8 cellular contexts compared by ENCODE assay signal in the genomic region with DNA sequence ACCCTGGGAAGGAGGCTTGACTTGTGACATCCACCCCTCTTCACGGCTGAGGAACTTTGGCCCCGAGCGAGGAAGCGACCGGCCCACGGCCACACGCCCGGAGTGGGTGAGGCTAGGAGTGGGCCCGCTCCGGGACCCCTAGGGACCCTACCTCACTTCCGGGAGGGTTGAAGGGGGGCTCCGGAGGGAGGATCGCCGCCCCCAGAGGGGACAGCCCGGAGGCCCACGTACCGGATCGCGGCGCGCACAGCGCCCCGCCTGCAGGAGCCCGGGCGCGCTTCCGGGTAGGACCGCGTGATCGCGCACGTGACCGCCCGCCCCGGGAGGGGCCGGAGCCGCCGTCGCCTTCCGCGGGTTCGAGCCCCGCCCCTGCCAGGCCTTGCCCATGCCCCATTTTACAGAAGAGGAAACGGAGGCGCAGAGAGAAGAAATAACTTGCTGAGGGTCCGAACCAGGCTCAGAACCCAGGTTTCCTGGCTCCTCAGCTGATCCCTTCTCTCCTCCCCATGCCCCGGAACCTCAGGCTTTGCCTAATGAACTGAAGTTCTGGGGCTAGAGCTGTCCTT. TPM values are rescaled to one million over a fixed set of nuclear protein-coding genes. Genes with fewer than 3 reads are reported as not detected.
DNase-seq lines count a peak whose midpoint lies in the region; ATAC-seq lines count a peak whose summit lies in the region.

A gene (minus strand): TSS at position 280 of the 566 bp plus-strand sequence. CDS start 3,695 bp downstream, outside the sequence.

- H3K27ac ChIP-seq in mesodermal cell (ENCODE audit: low read depth, low read length, severe bottlenecking), result peak within 1 kb of the TSS; percentile 59

- WGBS in mesodermal cell (ENCODE audit: insufficient coverage in 2 of 2), 2 experiments, result 2 to 4% methylated on average over 28 to 37 of the region's 47 CpGs

- peak within 1 kb of the TSS; percentile 44 for H3K4me3 ChIP-seq in endocrine pancreas (ENCODE audit: control insufficient read depth, insufficient read depth, low read length)
- peak within 1 kb of the TSS; percentile 68 for H3K4me3 ChIP-seq in mesodermal cell (ENCODE audit: extremely low read depth, insufficient read depth, low read length, poor library complexity, severe bottlenecking)

- peaks cover 4% of the 10 kb centered on the region for H3K4me1 ChIP-seq in endocrine pancreas (ENCODE audit: control insufficient read depth, insufficient read depth, low read length)
- H3K4me1 ChIP-seq in mesodermal cell (ENCODE audit: control insufficient read depth, insufficient read depth, low read length, poor library complexity, severe bottlenecking), result no peaks in the 10 kb centered on the region

- CTCF ChIA-PET in activated CD8-positive, alpha-beta memory T cell treated with anti-CD3 and anti-CD28 coated beads for 36 hours (lab: Charles Lee), result interaction anchor here (1.9 kb wide), 1 partner anchor 20 kb away, joined by 9 read pairs; no protein-coding TSS in a partner anchor

- peak; percentile 69 for ATAC-seq in GM18520 (IDR thresholded peaks at IDR 0.05; ENCODE audit: unreplicated experiment)
- ATAC-seq in HG03045 (IDR thresholded peaks at IDR 0.05; ENCODE audit: unreplicated experiment), result peak; percentile 93

- in situ Hi-C loops in ACHN (cut with HindIII; ENCODE audit: low pct_ligation_motif_present, low pct_unique_long_range_greater_than_20kb, low sequenced_read_pairs), result no loop called here

- POLR2A ChIA-PET in activated CD8-positive, alpha-beta memory T cell treated with anti-CD3 and anti-CD28 coated beads for 36 hours (lab: Charles Lee), result no interaction called here

- H3K9me3 ChIP-seq in endocrine pancreas (ENCODE audit: control insufficient read depth, low read length), result no peaks in the 10 kb centered on the region
- H3K9me3 ChIP-seq in mesodermal cell (ENCODE audit: control insufficient read depth, low read length), result no peaks in the 10 kb centered on the region

- peak; percentile 79 for DNase-seq in ACHN
- DNase-seq in NCI-H510A treated with DMSO at 0.1 percent for 48 hours (lab: John Stamatoyannopoulos, UW), result peak; percentile 74
- DNase-seq in stimulated activated CD8-positive, alpha-beta memory T cell treated with anti-CD3 and anti-CD28 coated beads, Interleukin-15, amount 100 ng/mL, for 24 hours (ENCODE audit: low read depth), result peak; percentile 73

- peak within 1 kb of the TSS; percentile 83 for H3K9ac ChIP-seq in endocrine pancreas (ENCODE audit: control insufficient read depth, insufficient read depth, low read length)

- no peaks in the 10 kb centered on the region for H3K36me3 ChIP-seq in endocrine pancreas (ENCODE audit: control insufficient read depth, insufficient read depth, low read length)
- peaks cover 34% of the 10 kb centered on the region for H3K36me3 ChIP-seq in mesodermal cell (ENCODE audit: control insufficient read depth, insufficient read depth, low read length)

- H3K27me3 ChIP-seq in endocrine pancreas (ENCODE audit: control insufficient read depth, insufficient read depth, low read length), result no peaks in the 10 kb centered on the region

RNA-seq across cellular contexts. Expression of the gene that starts here (rescaled TPM):
- total RNA-seq in activated CD8-positive, alpha-beta memory T cell treated with anti-CD3 and anti-CD28 coated beads for 36 hours, result 10 to 100 TPM; 47.5 to 47.8 TPM
- 31.4 TPM for polyA plus RNA-seq in mesodermal cell (2013, experiment 1 of 2)
- polyA plus RNA-seq in mesodermal cell (2013, experiment 2 of 2), result 28.4 TPM

Comparison
In these comparisons a context has a peak if more than half of its experiments do, and no peak if none do; other contexts are left out.
1. Peak in every context shown above with its lines: DNase-seq, ATAC-seq, H3K4me3 ChIP-seq and H3K27ac ChIP-seq.